8 cellular contexts compared by ENCODE assay signal in genomic region chr4:38730830-38731646, GRCh38. TPM values are rescaled to one million over a fixed set of nuclear protein-coding genes. Genes with fewer than 3 reads are reported as not detected.
DNase-seq lines count a peak whose midpoint lies in the region; ATAC-seq and TF ChIP-seq lines count a peak whose summit lies in the region.

No MANE protein-coding gene starts in this region.

- ATAC-seq in GM19023 (IDR thresholded peaks at IDR 0.05; ENCODE audit: unreplicated experiment), result peak; percentile 93
- ATAC-seq in HG03139 (IDR thresholded peaks at IDR 0.05; ENCODE audit: unreplicated experiment), result peak; percentile 77

- H3K36me3 ChIP-seq in BJ (ENCODE audit: control insufficient read depth, insufficient read depth, low read length) (no peaks in the 10 kb centered on the region), mesenchymal stem cell (ENCODE audit: control insufficient read depth in 1 of 2, insufficient read depth in 2 of 2, low read depth in 1 of 2, low read length in 2 of 2) (no peaks in the 10 kb centered on the region)

- no peak overlapping the region for H3K14ac ChIP-seq in mesenchymal stem cell (ENCODE audit: low read length in 2 of 2)

- peak; percentile 95 for TF ChIP-seq CTCF in BJ (IDR thresholded peaks at IDR 0.05; ENCODE audit: insufficient read depth, low read depth, low read length)

- H3K27me3 Mint-ChIP-seq in activated CD4-positive, alpha-beta memory T cell treated with anti-CD3 and anti-CD28 coated beads, Interleukin-2, amount 10 ng/mL, durations not matched to agents 7 days and 5 days, result peaks cover 23% of the 10 kb centered on the region

- peak overlapping the region; percentile 5 for H3K9ac ChIP-seq in mesenchymal stem cell (ENCODE audit: low read length)

- H3K27ac ChIP-seq in mesenchymal stem cell (ENCODE audit: low read length, poor library complexity, severe bottlenecking), result peak overlapping the region; percentile 21

- no peak overlapping the region for H2BK120ac ChIP-seq in mesenchymal stem cell (ENCODE audit: low read depth, low read length)

- no peaks in the 10 kb centered on the region for H3K9me3 ChIP-seq in mesenchymal stem cell (ENCODE audit: control insufficient read depth, low read length)

- H3K23ac ChIP-seq in mesenchymal stem cell (ENCODE audit: low read length in 2 of 2), result no peak overlapping the region

- peaks cover 3% of the 10 kb centered on the region; the same call in 1 of the 2 replicates for H3K27me3 ChIP-seq in BJ (ENCODE audit: control insufficient read depth, insufficient read depth, low read length)
- peaks cover 0 to 9% of the 10 kb centered on the region in 2 experiments for H3K27me3 ChIP-seq in mesenchymal stem cell (ENCODE audit: control insufficient read depth in 1 of 2, insufficient read depth in 1 of 2, low read length in 2 of 2)

- DNase-seq in BJ (ENCODE audit: low read depth), result peak; percentile 38
- DNase-seq in NCI-H526 treated with DMSO at 0.1 percent for 48 hours (lab: John Stamatoyannopoulos, UW), result peak; percentile 42
- peak; percentile 80 for DNase-seq in activated CD4-positive, alpha-beta memory T cell treated with anti-CD3 and anti-CD28 coated beads, Interleukin-2, amount 10 ng/mL, durations not matched to agents 7 days and 5 days
- DNase-seq in effector CD8-positive, alpha-beta T cell (lab: John Stamatoyannopoulos, UW), result peak; percentile 79
- peak; percentile 91 for DNase-seq in mesenchymal stem cell
- peak; percentile 44 to 69 for DNase-seq in stimulated activated CD8-positive, alpha-beta memory T cell treated with anti-CD3 and anti-CD28 coated beads, Interleukin-2, amount 100 ng/mL, for 1 hour (ENCODE audit: low read depth in 2 of 2)

- POLR2A ChIA-PET in BJ (lab: Charles Lee), result no interaction called here
- POLR2A ChIA-PET in activated CD4-positive, alpha-beta memory T cell treated with anti-CD3 and anti-CD28 coated beads, Interleukin-2, amount 10 ng/mL, durations not matched to agents 7 days and 5 days (lab: Charles Lee), result interaction anchor here (1.3 to 1.5 kb wide), 2 partner anchors 412 to 551 kb away, joined by 4 read pairs; no protein-coding TSS in a partner anchor

- peaks cover 12% of the 10 kb centered on the region for H3K36me3 Mint-ChIP-seq in activated CD4-positive, alpha-beta memory T cell treated with anti-CD3 and anti-CD28 coated beads, Interleukin-2, amount 10 ng/mL, durations not matched to agents 7 days and 5 days (ENCODE audit: low read depth)

- CTCF ChIA-PET in BJ (lab: Yijun Ruan, JAX), result interaction anchor here (0.6 to 3.8 kb wide), 35 partner anchors 10 to 684 kb away, joined by 3 to 60 read pairs (median 5); partner anchors contain the start of gene TLR10
- CTCF ChIA-PET in activated CD4-positive, alpha-beta memory T cell treated with anti-CD3 and anti-CD28 coated beads, Interleukin-2, amount 10 ng/mL, durations not matched to agents 7 days and 5 days (lab: Charles Lee), result interaction anchor here (0.7 to 4.9 kb wide), 15 partner anchors 10 to 678 kb away, joined by 3 to 63 read pairs (median 4); partner anchors contain the start of gene TLR10

- H3K4ac ChIP-seq in mesenchymal stem cell (ENCODE audit: low read depth in 1 of 2, low read length in 2 of 2), result no peak overlapping the region

- H3K4me3 ChIP-seq in BJ (ENCODE audit: low read depth, low read length), result no peak overlapping the region
- H3K4me3 ChIP-seq in mesenchymal stem cell (ENCODE audit: insufficient read depth in 1 of 2, low read depth in 1 of 2, low read length in 2 of 2), result no peak overlapping the region

- WGBS in mesenchymal stem cell, result 20% methylated on average over 14 of the region's 23 CpGs

- H3K4me1 Mint-ChIP-seq in activated CD4-positive, alpha-beta memory T cell treated with anti-CD3 and anti-CD28 coated beads, Interleukin-2, amount 10 ng/mL, durations not matched to agents 7 days and 5 days, result peaks cover 19% of the 10 kb centered on the region

- H3K27ac Mint-ChIP-seq in activated CD4-positive, alpha-beta memory T cell treated with anti-CD3 and anti-CD28 coated beads, Interleukin-2, amount 10 ng/mL, durations not matched to agents 7 days and 5 days, result no peak overlapping the region

- no peak overlapping the region for H2BK15ac ChIP-seq in mesenchymal stem cell (ENCODE audit: low read depth, poor library complexity, severe bottlenecking)

- no peak overlapping the region for H3K4me2 ChIP-seq in mesenchymal stem cell (ENCODE audit: low read length, poor library complexity, severe bottlenecking)

- peaks cover 8% of the 10 kb centered on the region for H3K4me1 ChIP-seq in mesenchymal stem cell (ENCODE audit: control insufficient read depth, insufficient read depth, low read depth, low read length)

- no peak overlapping the region for H2BK5ac ChIP-seq in mesenchymal stem cell (ENCODE audit: low read depth, low read length, poor library complexity, severe bottlenecking)

- H2AFZ ChIP-seq in mesenchymal stem cell (ENCODE audit: low read depth, low read length), result no peak overlapping the region

- no peak overlapping the region for H3K4me3 Mint-ChIP-seq in activated CD4-positive, alpha-beta memory T cell treated with anti-CD3 and anti-CD28 coated beads, Interleukin-2, amount 10 ng/mL, durations not matched to agents 7 days and 5 days

- H3K18ac ChIP-seq in mesenchymal stem cell (ENCODE audit: low read depth in 1 of 2, low read length in 2 of 2), result peak overlapping the region in 1 of 2 experiments; percentile 6

- H2BK12ac ChIP-seq in mesenchymal stem cell (ENCODE audit: low read length in 2 of 2), result peak overlapping the region in 1 of 2 experiments; percentile 57

- H4K8ac ChIP-seq in mesenchymal stem cell (ENCODE audit: low read length), result no peak overlapping the region

- peak overlapping the region; percentile 63 for H2AK5ac ChIP-seq in mesenchymal stem cell (ENCODE audit: low read length, severe bottlenecking)

- H3K9me3 Mint-ChIP-seq in activated CD4-positive, alpha-beta memory T cell treated with anti-CD3 and anti-CD28 coated beads, Interleukin-2, amount 10 ng/mL, durations not matched to agents 7 days and 5 days, result peaks cover 16% of the 10 kb centered on the region

- H3K79me1 ChIP-seq in mesenchymal stem cell (replicated peaks; ENCODE audit: low read length, poor library complexity, severe bottlenecking), result no peaks in the 10 kb centered on the region

- H4K91ac ChIP-seq in mesenchymal stem cell (ENCODE audit: low read length), result peak overlapping the region; percentile 2

RNA-seq across cellular contexts. Expression of gene TLR10, which starts 51.8 kb away (rescaled TPM):
- not detected in 2 replicates for polyA plus RNA-seq in BJ (2011; rRNA removed)
- not detected in 2 replicates for polyA minus RNA-seq in BJ (2011; rRNA and poly(A)+ RNA removed)
- under 1 TPM; 0.40 to 0.53 TPM for total RNA-seq in activated CD4-positive, alpha-beta memory T cell treated with anti-CD3 and anti-CD28 coated beads, Interleukin-2, amount 10 ng/mL, durations not matched to agents 7 days and 5 days
- polyA plus RNA-seq in mesenchymal stem cell (2013, experiment 1 of 2), result not detected
- polyA plus RNA-seq in mesenchymal stem cell (2013, experiment 2 of 2), result not detected

Comparison
In these comparisons a context has a peak if more than half of its experiments do, and no peak if none do; other contexts are left out.
1. DNase-seq: peak in every context shown above with its lines; median percentile 91 in mesenchymal stem cell; 80 in activated CD4-positive, alpha-beta memory T cell treated with anti-CD3 and anti-CD28 coated beads, Interleukin-2, amount 10 ng/mL, durations not matched to agents 7 days and 5 days; 79 in effector CD8-positive, alpha-beta T cell; 56 in stimulated activated CD8-positive, alpha-beta memory T cell treated with anti-CD3 and anti-CD28 coated beads, Interleukin-2, amount 100 ng/mL, for 1 hour; 42 in NCI-H526 treated with DMSO at 0.1 percent for 48 hours; 38 in BJ.